In the genomic region with DNA sequence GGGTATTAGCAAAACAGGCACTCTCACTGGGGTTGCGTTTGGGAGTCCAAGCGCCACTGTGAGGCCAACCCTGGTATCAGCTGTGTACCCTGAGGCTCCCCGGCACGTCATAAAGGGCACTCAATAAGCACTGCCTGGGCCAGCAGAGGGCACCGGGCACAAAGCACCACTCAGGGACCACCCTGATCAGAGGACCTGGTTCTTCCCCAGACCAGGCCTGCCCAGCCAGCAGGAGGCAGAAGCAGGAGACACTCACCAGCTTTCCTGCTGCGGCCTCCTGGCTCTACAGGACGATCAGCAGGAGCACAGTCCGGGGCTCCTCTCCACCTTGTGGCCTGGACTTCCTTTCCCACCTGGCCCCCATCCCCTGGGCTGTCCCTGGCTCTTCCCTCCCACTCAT, we compare ENCODE assay signal across 13 cellular contexts. TPM values are rescaled to one million over a fixed set of nuclear protein-coding genes. Genes with fewer than 3 reads are reported as not detected.
A peak's percentile ranks its signal among the peaks of the same experiment; 100 is the strongest.
DNase-seq lines count a peak whose midpoint lies in the region; ATAC-seq, FAIRE-seq and TF ChIP-seq lines count a peak whose summit lies in the region.
"Had no signal": no experiment of that assay in that cellular context is flagged by ENCODE, and none has a peak within 500 bp of the region (broad histone marks: within the 10 kb centered on the region; RNA-seq: fewer than 3 reads in every experiment).

No MANE protein-coding gene starts in this region.

- no peak for FAIRE-seq in D721Med (lab: Jason Lieb, UNC)
- FAIRE-seq in K562 (lab: Jason Lieb, UNC): no peak
- no peak for FAIRE-seq in RCC 7860 (lab: Jason Lieb, UNC)
- FAIRE-seq in H54 (lab: Jason Lieb, UNC): no peak

- H3K27ac ChIP-seq in K562 (ENCODE audit: extremely low read depth, low read depth, low read length): no peak overlapping the region
- H3K27ac ChIP-seq: esophagus muscularis mucosa, SK-N-MC, vagina had no signal

- intact Hi-C loops in K562 (cut with micrococcal nuclease): no loop called here

- POLR2A ChIA-PET in K562 (lab: Yijun Ruan, JAX): interaction anchor here (1.7 kb wide), 1 partner anchor 14 kb away, joined by 4 read pairs; no protein-coding TSS in a partner anchor

- no peaks in the 10 kb centered on the region for H3K9me3 ChIP-seq in K562 (replicated peaks; ENCODE audit: control insufficient read depth, insufficient read depth, low read depth, low read length)
- H3K9me3 ChIP-seq: esophagus muscularis mucosa, vagina had no signal

- no peak overlapping the region for H2AFZ ChIP-seq in K562 (ENCODE audit: low read depth, low read length)

- no peak overlapping the region for H3K4me2 ChIP-seq in K562 (ENCODE audit: insufficient read depth, low read length)

- TF ChIP-seq EP300 in K562 (IDR thresholded peaks at IDR 0.05; ENCODE audit: low read length): no peak

- H3K9me1 ChIP-seq in K562 (ENCODE audit: control insufficient read depth, insufficient read depth, low read length): no peaks in the 10 kb centered on the region

- H3K9ac ChIP-seq in K562 (ENCODE audit: insufficient read depth in 1 of 2, low read depth in 2 of 2, low read length in 2 of 2): 0 out of 4 replicates have a peak overlapping the region, but pooled peaks of 1 of the 2 experiments have one; percentile 48

- no TSS peak for BruUV-seq in K562 (replicated peaks; lab: Mats Ljungman, UMichigan)

- TF ChIP-seq CTCF in D721Med (IDR thresholded peaks at IDR 0.05; ENCODE audit: insufficient read depth, missing control alignments) (peak; percentile 34), K562 (IDR thresholded peaks at IDR 0.05 in 2 of 3, conservative IDR thresholded peaks at IDR 0.05 in 1 of 3; ENCODE audit: insufficient read depth in 2 of 3, low read depth in 1 of 3, low read length in 3 of 3) (peak in 2 of 3 experiments; percentile 6 to 15; a peak in 1 of 6 replicates)

- no peak for DNase-seq in D721Med (ENCODE audit: insufficient read length, low spot score)
- DNase-seq in HT1080 (ENCODE audit: low read depth): peak; percentile 32
- no peak for DNase-seq in K562 (ENCODE audit: extremely low read depth in 1 of 4, low spot score in 3 of 4)
- peak; percentile 32 for DNase-seq in myocyte (ENCODE audit: low read depth)
- no peak for DNase-seq in T-helper 9 cell
- no peak for DNase-seq in RCC 7860 (ENCODE audit: low spot score)
- no peak for DNase-seq in H54 (ENCODE audit: insufficient read length, low spot score)
- DNase-seq: stimulated activated CD4-positive, alpha-beta T cell treated with anti-CD3 and anti-CD28 coated beads, Interleukin-2, amount 100 ng/mL, for 24 hours had no signal

- H4K20me1 ChIP-seq in K562 (replicated peaks; ENCODE audit: control insufficient read depth, insufficient read depth, low read length): no peaks in the 10 kb centered on the region

- no peaks in the 10 kb centered on the region for H3K27me3 ChIP-seq in K562 (ENCODE audit: control insufficient read depth in 2 of 2, insufficient read depth in 2 of 2, low read length in 2 of 2)
- H3K27me3 ChIP-seq: esophagus muscularis mucosa, vagina had no signal

- peak; percentile 32; the same call in 2 of the 3 replicates for ATAC-seq in K562
- no peak for ATAC-seq in GM21619 (IDR thresholded peaks at IDR 0.05; ENCODE audit: unreplicated experiment)

- no peak for TF ChIP-seq RAD21 in K562 (CRISPR knock-in tag; conservative IDR thresholded peaks at IDR 0.05 in 1 of 2, IDR thresholded peaks at IDR 0.05 in 1 of 2)

- 88% methylated on average over 8 of the region's 8 CpGs for WGBS in K562 (ENCODE audit: insufficient coverage, low coverage, missing lambda C conversion rate)

- peaks cover 47% of the 10 kb centered on the region for H3K36me3 ChIP-seq in K562 (ENCODE audit: control insufficient read depth, insufficient read depth, low read length)

- TF ChIP-seq POLR2A in K562 (conservative IDR thresholded peaks at IDR 0.05) (no peak), H54 (IDR thresholded peaks at IDR 0.05; ENCODE audit: low read depth, low read length) (no peak)

- peaks cover 0 to 29% of the 10 kb centered on the region in 2 experiments; a peak in 2 of 5 replicates for H3K4me1 ChIP-seq in K562 (replicated peaks in 1 of 2; ENCODE audit: control insufficient read depth in 2 of 2, insufficient read depth in 2 of 2, low read length in 2 of 2)

- H3K79me2 ChIP-seq in K562 (ENCODE audit: control insufficient read depth, insufficient read depth, low read length): peaks cover 29% of the 10 kb centered on the region

- in situ Hi-C loops in K562 (cut with MboI): no loop called here

- H3K4me3 ChIP-seq in K562: no peak overlapping the region
- H3K4me3 ChIP-seq: esophagus muscularis mucosa, SK-N-MC, vagina had no signal

- CTCF ChIA-PET in K562 (lab: Yijun Ruan, JAX; ENCODE audit: low intra/inter-chr PET ratio): no interaction called here

TF ChIP-seq in K562, 482 proteins besides CTCF, POLR2A, EP300 and RAD21:
- no peak for TF ChIP-seq SMAD1 (IDR thresholded peaks at IDR 0.05; ENCODE audit: low read depth, low read length, partially characterized antibody)
- TF ChIP-seq, protein P1, sequence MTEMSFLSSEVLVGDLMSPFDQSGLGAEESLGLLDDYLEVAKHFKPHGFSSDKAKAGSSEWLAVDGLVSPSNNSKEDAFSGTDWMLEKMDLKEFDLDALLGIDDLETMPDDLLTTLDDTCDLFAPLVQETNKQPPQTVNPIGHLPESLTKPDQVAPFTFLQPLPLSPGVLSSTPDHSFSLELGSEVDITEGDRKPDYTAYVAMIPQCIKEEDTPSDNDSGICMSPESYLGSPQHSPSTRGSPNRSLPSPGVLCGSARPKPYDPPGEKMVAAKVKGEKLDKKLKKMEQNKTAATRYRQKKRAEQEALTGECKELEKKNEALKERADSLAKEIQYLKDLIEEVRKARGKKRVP (CRISPR knock-in tag; IDR thresholded peaks at IDR 0.05): no peak
- TF ChIP-seq JUN (IDR thresholded peaks at IDR 0.05; ENCODE audit: borderline replicate concordance, low read depth, low read length): no peak
- TF ChIP-seq JUN (CRISPR knock-in tag; IDR thresholded peaks at IDR 0.05; ENCODE audit: borderline replicate concordance): no peak
- TF ChIP-seq JUNB (CRISPR knock-in tag; conservative IDR thresholded peaks at IDR 0.05): no peak
- no peak for TF ChIP-seq ZNF644 (tag; IDR thresholded peaks at IDR 0.05; ENCODE audit: low read depth)
- no peak for TF ChIP-seq HNRNPUL1 (IDR thresholded peaks at IDR 0.05; ENCODE audit: low read length)
- TF ChIP-seq FOS (IDR thresholded peaks at IDR 0.05; ENCODE audit: extremely low read depth, insufficient read length): no peak
- TF ChIP-seq ZNF79 (CRISPR knock-in tag; IDR thresholded peaks at IDR 0.05; ENCODE audit: low read depth): no peak
- no peak for TF ChIP-seq TEAD2 (tag; IDR thresholded peaks at IDR 0.05)
- TF ChIP-seq MBD2 (IDR thresholded peaks at IDR 0.05; ENCODE audit: borderline replicate concordance, low read depth): no peak
- no peak for TF ChIP-seq KDM5B (IDR thresholded peaks at IDR 0.05; ENCODE audit: insufficient replicate concordance, low read depth, low read length)
- TF ChIP-seq CBX2 (IDR thresholded peaks at IDR 0.05; ENCODE audit: insufficient read depth, low read length, poor library complexity, severe bottlenecking): no peak

RNA-seq across cellular contexts. Expression of a gene that starts 12.6 kb away (rescaled TPM):
- total RNA-seq in HT1080 (2014; rRNA removed; shearing (Covaris generic)): 65.3 and 76.2 TPM in 2 replicates
- polyA plus RNA-seq in HT1080 (2015; cell fraction: cytosol; rRNA removed): 90.5 and 97.9 TPM in 2 replicates
- polyA plus RNA-seq in HT1080 (2015; cell fraction: nucleus; rRNA removed): 63.8 and 81.4 TPM in 2 replicates
- 73.7 and 86.6 TPM in 2 replicates for total RNA-seq in K562 (2011; cell fraction: chromatin; rRNA removed; ENCODE audit: low replicate concordance)
- 95.9 and 106 TPM in 2 replicates for total RNA-seq in K562 (2011; cell fraction: nucleolus; rRNA removed)
- total RNA-seq in K562 (2011; cell fraction: nucleoplasm; rRNA removed): 91.3 and 109 TPM in 2 replicates
- total RNA-seq in K562 (2014; rRNA removed): 56.1 and 59.2 TPM in 2 replicates
- total RNA-seq in K562 (2014; rRNA removed; fragmentation: Illumina TruSeq; extraction: Trizol): 34.4 and 37.9 TPM in 2 replicates
- 49.0 and 50.9 TPM in 2 replicates for total RNA-seq in K562 (2015; rRNA removed; fragmentation: Illumina TruSeq; extraction: Trizol)
- 71.7 and 82.7 TPM in 2 replicates for total RNA-seq in K562 (2021)
- polyA plus RNA-seq in K562 (2011; rRNA removed): 42.9 and 52.4 TPM in 2 replicates
- polyA plus RNA-seq in K562 (2011; cell fraction: cytosol; rRNA removed): 63.9 and 119 TPM in 2 replicates
- 59.1 and 67.4 TPM in 2 replicates for polyA plus RNA-seq in K562 (2011; cell fraction: nucleus; rRNA removed)
- polyA plus RNA-seq in K562 (2012): 75.0 and 92.9 TPM in 2 replicates
- polyA plus RNA-seq in K562 (2014; fragmentation: Illumina TruSeq; extraction: Trizol): 44.5 and 50.6 TPM in 2 replicates
- polyA plus RNA-seq in K562 (2014; fragmentation: Nextera tagmentation; extraction: Ambion mirVana): 1 to 10 TPM; 3.9 to 5.1 TPM
- polyA plus RNA-seq in K562 (2014; rRNA removed): 64.2 and 72.6 TPM in 2 replicates
- polyA minus RNA-seq in K562 (2011; rRNA and poly(A)+ RNA removed): 36.0 and 42.1 TPM in 2 replicates
- polyA minus RNA-seq in K562 (2011; cell fraction: cytosol; rRNA and poly(A)+ RNA removed): 40.6 and 47.7 TPM in 2 replicates
- polyA minus RNA-seq in K562 (2011; cell fraction: nucleus; rRNA and poly(A)+ RNA removed): 18.3 and 30.5 TPM in 2 replicates
- 120 and 152 TPM in 2 replicates for total RNA-seq in myocyte
- 118 TPM for polyA plus RNA-seq in myocyte (2012)

RNA-seq across cellular contexts. Expression of a gene that starts 50.2 kb away (rescaled TPM):
- total RNA-seq in HT1080 (2014; rRNA removed; shearing (Covaris generic)): not detected in 2 replicates
- polyA plus RNA-seq in HT1080 (2015; cell fraction: cytosol; rRNA removed): not detected in 2 replicates
- not detected in 2 replicates for polyA plus RNA-seq in HT1080 (2015; cell fraction: nucleus; rRNA removed)
- total RNA-seq in K562 (2011; cell fraction: chromatin; rRNA removed; ENCODE audit: low replicate concordance): not detected in 2 replicates
- total RNA-seq in K562 (2011; cell fraction: nucleolus; rRNA removed): not detected in 2 replicates
- not detected in 2 replicates for total RNA-seq in K562 (2011; cell fraction: nucleoplasm; rRNA removed)
- total RNA-seq in K562 (2014; rRNA removed) (not detected in 2 replicates), K562 (2014; rRNA removed; fragmentation: Illumina TruSeq; extraction: Trizol) (not detected in 2 replicates), K562 (2015; rRNA removed; fragmentation: Illumina TruSeq; extraction: Trizol) (not detected in 2 replicates), K562 (2021) (not detected in 2 replicates), myocyte (not detected in 2 replicates)
- polyA plus RNA-seq in K562 (2011; rRNA removed) (not detected in 2 replicates), K562 (2014; fragmentation: Illumina TruSeq; extraction: Trizol) (not detected in 2 replicates), K562 (2014; fragmentation: Nextera tagmentation; extraction: Ambion mirVana) (not detected), K562 (2014; rRNA removed) (not detected in 2 replicates)
- polyA plus RNA-seq in K562 (2011; cell fraction: cytosol; rRNA removed): not detected in 2 replicates
- not detected in 2 replicates for polyA plus RNA-seq in K562 (2011; cell fraction: nucleus; rRNA removed)
- not detected in 2 replicates for polyA plus RNA-seq in K562 (2012)
- not detected in 2 replicates for polyA minus RNA-seq in K562 (2011; rRNA and poly(A)+ RNA removed)
- polyA minus RNA-seq in K562 (2011; cell fraction: cytosol; rRNA and poly(A)+ RNA removed): not detected in 2 replicates
- polyA minus RNA-seq in K562 (2011; cell fraction: nucleus; rRNA and poly(A)+ RNA removed): not detected in 2 replicates
- not detected for polyA plus RNA-seq in myocyte (2012)
- total RNA-seq: esophagus muscularis mucosa, mesenteric fat pad, vagina had no signal

Comparison
In these comparisons a context has a peak if more than half of its experiments do, and no peak if none do; other contexts are left out.
1. DNase-seq: peak in HT1080 (single experiment) and myocyte (single experiment); none in D721Med (single experiment), K562 (0 of 4), T-helper 9 cell (single experiment), RCC 7860 (single experiment) and H54 (single experiment).